In the genomic region with DNA sequence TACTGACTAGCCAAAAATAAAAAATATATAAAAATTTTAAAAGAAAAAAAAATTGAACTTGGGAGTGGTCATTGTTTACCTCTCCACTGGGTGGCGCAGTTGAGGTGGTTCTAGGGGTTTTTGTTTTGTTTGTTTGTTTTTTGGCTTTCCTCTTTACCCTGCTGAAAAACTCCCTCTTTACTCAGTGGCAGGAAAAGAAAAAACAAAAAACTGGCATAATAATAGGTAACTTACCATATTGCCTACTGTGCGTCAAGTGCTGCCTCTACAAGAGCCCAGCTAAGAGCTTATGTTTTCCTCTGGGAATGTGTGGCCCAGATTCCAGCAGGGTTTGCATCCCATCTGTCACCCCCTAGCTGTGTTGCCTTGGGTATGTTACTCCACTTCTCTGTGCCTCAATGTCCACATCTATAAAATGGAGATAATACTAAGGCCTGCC, we compare ENCODE assay signal across 10 cellular contexts. TPM values are rescaled to one million over a fixed set of nuclear protein-coding genes. Genes with fewer than 3 reads are reported as not detected.
DNase-seq lines count a peak whose midpoint lies in the region; ATAC-seq and TF ChIP-seq lines count a peak whose summit lies in the region.
"Not testable (repeated sequence)": the region's sequence is repeated elsewhere in the genome, so short reads cannot be mapped to it uniquely, and the experiment has no call there.
"Had no signal": no experiment of that assay in that cellular context is flagged by ENCODE, and none has a peak within 500 bp of the region (broad histone marks: within the 10 kb centered on the region; RNA-seq: fewer than 3 reads in every experiment).

No MANE protein-coding gene starts in this region.

- not testable (repeated sequence) for H2AFZ ChIP-seq in PC-3 (ENCODE audit: low read length)

- H3K9me3 ChIP-seq in CD4-positive, CD25-positive, alpha-beta regulatory T cell (ENCODE audit: control insufficient read depth in 2 of 2, low read length in 2 of 2); PC-3 (ENCODE audit: low read length): not testable (repeated sequence)

- not testable (repeated sequence) for H3K9ac ChIP-seq in PC-3 (ENCODE audit: low read length)

- CTCF ChIA-PET in PC-3 (lab: Charles Lee), result interaction anchor here (0.6 kb wide), 1 partner anchor 16 kb away, joined by 3 read pairs; no protein-coding TSS in a partner anchor
- CTCF ChIA-PET in activated CD4-positive, alpha-beta memory T cell treated with anti-CD3 and anti-CD28 coated beads for 36 hours (lab: Charles Lee), result interaction anchor here (0.7 to 3.3 kb wide), 12 partner anchors 9 to 322 kb away, joined by 3 to 29 read pairs (median 4); no protein-coding TSS in a partner anchor

- H3F3A ChIP-seq in PC-3 (ENCODE audit: low read length, unreplicated experiment), result not testable (repeated sequence)

- not testable (repeated sequence) for H3K27ac ChIP-seq in CD4-positive, CD25-positive, alpha-beta regulatory T cell (ENCODE audit: insufficient read depth, low read length, poor library complexity, severe bottlenecking); PC-3 (ENCODE audit: low read length)

- POLR2A ChIA-PET in PC-3 (lab: Charles Lee; ENCODE audit: unreplicated experiment); activated CD4-positive, alpha-beta memory T cell treated with anti-CD3 and anti-CD28 coated beads for 36 hours (lab: Charles Lee): not testable (repeated sequence)

- H3K4me1 Mint-ChIP-seq in CD4-positive, CD25-positive, alpha-beta regulatory T cell, result peaks cover 5 to 24% (median 12%) of the 10 kb centered on the region in 4 donors
- H3K4me1 Mint-ChIP-seq in activated CD4-positive, alpha-beta memory T cell treated with anti-CD3 and anti-CD28 coated beads for 36 hours (ENCODE audit: low read depth), result peaks cover 11% of the 10 kb centered on the region
- peaks cover 13% of the 10 kb centered on the region for H3K4me1 Mint-ChIP-seq in brain

- H3K27me3 ChIP-seq in CD4-positive, CD25-positive, alpha-beta regulatory T cell (ENCODE audit: control insufficient read depth, insufficient read depth, low read length); PC-3 (ENCODE audit: low read length): not testable (repeated sequence)

- H3K27ac Mint-ChIP-seq in CD4-positive, CD25-positive, alpha-beta regulatory T cell; activated CD4-positive, alpha-beta memory T cell treated with anti-CD3 and anti-CD28 coated beads for 36 hours; brain: not testable (repeated sequence)

- not testable (repeated sequence) for H3K79me2 ChIP-seq in PC-3 (ENCODE audit: low read length)

- H3K4me1 ChIP-seq in CD4-positive, CD25-positive, alpha-beta regulatory T cell (ENCODE audit: control insufficient read depth, insufficient read depth, low read length, poor library complexity, severe bottlenecking), result peaks cover 10% of the 10 kb centered on the region
- H3K4me1 ChIP-seq in PC-3 (ENCODE audit: insufficient read depth, low read length), result not testable (repeated sequence)

- not testable (repeated sequence) for H3K36me3 Mint-ChIP-seq in CD4-positive, CD25-positive, alpha-beta regulatory T cell; activated CD4-positive, alpha-beta memory T cell treated with anti-CD3 and anti-CD28 coated beads for 36 hours; brain

- H3K9me2 ChIP-seq in PC-3 (replicated peaks; ENCODE audit: low read length), result not testable (repeated sequence)

- H3K4me2 ChIP-seq in PC-3 (ENCODE audit: low read length), result not testable (repeated sequence)

- not testable (repeated sequence) for H4K20me1 ChIP-seq in PC-3 (ENCODE audit: low read length)

- H3K4me3 Mint-ChIP-seq in CD4-positive, CD25-positive, alpha-beta regulatory T cell, result peak overlapping the region in 1 of 4 donors; percentile 60
- H3K4me3 Mint-ChIP-seq in activated CD4-positive, alpha-beta memory T cell treated with anti-CD3 and anti-CD28 coated beads for 36 hours; brain: not testable (repeated sequence)

- peak; percentile 24 to 39 (median 35) for DNase-seq in CD4-positive, CD25-positive, alpha-beta regulatory T cell
- not testable (repeated sequence) for DNase-seq in HFF-Myc (ENCODE audit: extremely low read depth, low read depth)
- peak; percentile 16 for DNase-seq in PC-3
- peak; percentile 57 for DNase-seq in activated CD4-positive, alpha-beta memory T cell treated with anti-CD3 and anti-CD28 coated beads for 36 hours
- DNase-seq in fibroblast of villous mesenchyme (ENCODE audit: low read depth), result peak; percentile 41
- peak; percentile 3 for DNase-seq in midbrain (lab: John Stamatoyannopoulos, UW)
- DNase-seq in stimulated activated CD4-positive, alpha-beta T cell treated with anti-CD3 and anti-CD28 coated beads, TNF-alpha, amount 100 ng/mL, for 24 hours (ENCODE audit: low read depth in 3 of 3), result peak in 2 of 3 experiments; percentile 20 to 25

- ATAC-seq in CD4-positive, CD25-positive, alpha-beta regulatory T cell (ENCODE audit: low read depth in 2 of 2); PC-3: not testable (repeated sequence)

- TF ChIP-seq CTCF in HFF-Myc (IDR thresholded peaks at IDR 0.05; ENCODE audit: low read depth, low read length, missing control alignments), result peak; percentile 60
- peak; percentile 42; the same call in 1 of the 2 replicates for TF ChIP-seq CTCF in PC-3 (conservative IDR thresholded peaks at IDR 0.05; ENCODE audit: low read depth, low read length)
- TF ChIP-seq CTCF in brain (conservative IDR thresholded peaks at IDR 0.05), result peak; percentile 56 to 74
- peak; percentile 62 for TF ChIP-seq CTCF in fibroblast of villous mesenchyme (IDR thresholded peaks at IDR 0.05; ENCODE audit: insufficient read depth, low read depth, low read length)

- peaks cover 22% of the 10 kb centered on the region for H3K27me3 Mint-ChIP-seq in CD4-positive, CD25-positive, alpha-beta regulatory T cell
- H3K27me3 Mint-ChIP-seq in activated CD4-positive, alpha-beta memory T cell treated with anti-CD3 and anti-CD28 coated beads for 36 hours, result not testable (repeated sequence)
- H3K27me3 Mint-ChIP-seq in brain, result peaks cover 19% of the 10 kb centered on the region

- H3K9me3 Mint-ChIP-seq in CD4-positive, CD25-positive, alpha-beta regulatory T cell; activated CD4-positive, alpha-beta memory T cell treated with anti-CD3 and anti-CD28 coated beads for 36 hours; brain: not testable (repeated sequence)

- intact Hi-C loops in PC-3 (cut with micrococcal nuclease), result not testable (repeated sequence)
- intact Hi-C loops in activated CD4-positive, alpha-beta memory T cell treated with anti-CD3 and anti-CD28 coated beads for 36 hours (cut with micrococcal nuclease), result loop anchor here (1.0 to 2.0 kb wide), 3 partner anchors 18 to 182 kb away; no protein-coding TSS in a partner anchor

- not testable (repeated sequence) for H3K36me3 ChIP-seq in CD4-positive, CD25-positive, alpha-beta regulatory T cell (ENCODE audit: control insufficient read depth, insufficient read depth, low read length); PC-3 (ENCODE audit: low read depth, low read length)

- H3K4me3 ChIP-seq in CD4-positive, CD25-positive, alpha-beta regulatory T cell (ENCODE audit: low read depth, low read length); HFF-Myc (replicated peaks; ENCODE audit: low read depth, low read length); PC-3 (ENCODE audit: low read length); fibroblast of villous mesenchyme (ENCODE audit: low read depth, low read length): not testable (repeated sequence)

- BruUV-seq in PC-3 (replicated peaks; lab: Mats Ljungman, UMichigan), result not testable (repeated sequence)

RNA-seq across cellular contexts. Expression of gene CYP2F1, which starts 12.6 kb away (rescaled TPM):
- 0.25 TPM for total RNA-seq in CD4-positive, CD25-positive, alpha-beta regulatory T cell
- polyA plus RNA-seq in CD4-positive, CD25-positive, alpha-beta regulatory T cell, result not detected
- total RNA-seq in PC-3 (2014; rRNA removed), result not detected in 2 replicates
- not detected for total RNA-seq in activated CD4-positive, alpha-beta memory T cell treated with anti-CD3 and anti-CD28 coated beads for 36 hours
- polyA plus RNA-seq in brain (ENCODE audit: insufficient read depth, low read depth, low replicate concordance), result not detected
- not detected in 2 replicates for total RNA-seq in fibroblast of villous mesenchyme
- total RNA-seq: skeletal muscle tissue, temporal lobe had no signal

RNA-seq across cellular contexts. Expression of gene CYP2A13, which starts 38.5 kb away (rescaled TPM):
- total RNA-seq in CD4-positive, CD25-positive, alpha-beta regulatory T cell, result not detected
- polyA plus RNA-seq in CD4-positive, CD25-positive, alpha-beta regulatory T cell, result not detected
- not detected in 2 replicates for total RNA-seq in PC-3 (2014; rRNA removed)
- total RNA-seq in activated CD4-positive, alpha-beta memory T cell treated with anti-CD3 and anti-CD28 coated beads for 36 hours, result not detected
- polyA plus RNA-seq in brain (ENCODE audit: insufficient read depth, low read depth, low replicate concordance), result not detected
- total RNA-seq in fibroblast of villous mesenchyme, result not detected in 2 replicates
- total RNA-seq: skeletal muscle tissue, temporal lobe had no signal
